1 cellular context compared by ENCODE assay signal in genomic region chr1:9182784-9183257, GRCh38.
TF ChIP-seq lines count a peak whose summit lies in the region.

No MANE protein-coding gene starts in this region.

TF ChIP-seq in K562, 482 proteins besides CTCF, POLR2A, EP300 and RAD21:
- TF ChIP-seq PCBP1 (IDR thresholded peaks at IDR 0.05; ENCODE audit: low read depth, low read length, poor library complexity, severe bottlenecking) (peak; percentile 35), ZBTB33 (CRISPR knock-in tag; IDR thresholded peaks at IDR 0.05) (no peak)
